Comparison of ENCODE assay signal across 8 cellular contexts in the genomic region with DNA sequence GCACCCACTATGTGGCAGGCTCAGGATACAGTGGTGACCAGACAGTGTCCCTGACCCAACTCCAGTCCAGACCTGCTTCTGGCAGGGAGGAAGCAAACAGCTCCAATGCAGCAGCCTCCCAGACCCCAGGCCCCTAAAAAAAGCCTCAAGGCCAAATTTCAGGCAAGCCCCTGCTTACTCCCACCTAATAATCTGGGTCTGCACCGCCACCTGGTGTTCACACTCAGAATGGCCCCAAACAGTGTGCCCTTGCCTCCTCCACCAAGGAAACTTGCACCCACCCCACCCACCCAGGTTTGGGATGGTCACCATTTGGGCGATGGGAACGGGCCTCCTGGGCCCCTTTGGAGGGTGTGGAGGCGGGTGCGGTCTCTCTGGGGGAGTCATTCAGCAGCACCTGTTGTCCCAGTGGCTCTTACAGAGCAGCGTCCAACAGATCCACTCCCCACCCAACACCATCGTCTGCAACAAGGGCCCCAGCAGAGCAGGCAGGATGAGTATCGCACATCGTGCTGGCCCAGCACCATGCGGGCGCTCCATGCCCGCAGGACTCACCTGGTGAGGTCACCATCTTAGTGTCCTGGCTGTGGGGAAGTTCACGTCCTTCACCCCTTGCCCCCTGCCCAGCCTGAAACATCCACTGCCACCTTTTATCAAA. TPM values are rescaled to one million over a fixed set of nuclear protein-coding genes. Genes with fewer than 3 reads are reported as not detected.
A peak's percentile ranks its signal among the peaks of the same experiment; 100 is the strongest.
DNase-seq lines count a peak whose midpoint lies in the region; ATAC-seq and TF ChIP-seq lines count a peak whose summit lies in the region.

No MANE protein-coding gene starts in this region.

- no peak overlapping the region for H3K4me3 Mint-ChIP-seq in chondrocyte (ENCODE audit: unreplicated experiment)

- H3K79me2 ChIP-seq in Loucy (ENCODE audit: insufficient read depth, low read length): no peaks in the 10 kb centered on the region

- H3K4me3 ChIP-seq in Loucy (ENCODE audit: low read length, poor library complexity, severe bottlenecking) (no peak overlapping the region), lung (no peak overlapping the region), suprapubic skin (no peak overlapping the region)

- no peaks in the 10 kb centered on the region for H3F3A ChIP-seq in Loucy (ENCODE audit: low read depth)

- no peaks in the 10 kb centered on the region for H3K9me2 ChIP-seq in Loucy (replicated peaks; ENCODE audit: low read depth, low read length)

- no peak overlapping the region for H2AFZ ChIP-seq in Loucy (ENCODE audit: low read length)

- DNase-seq in GM10266 (ENCODE audit: extremely low spot score) (peak; percentile 71), chondrocyte (ENCODE audit: low spot score) (no peak), lung (ENCODE audit: low spot score) (peak; percentile 62), HPDE6-E6E7 (ENCODE audit: extremely low spot score) (no peak), suprapubic skin (ENCODE audit: low spot score in 2 of 2) (no peak)
- peak; percentile 44 for DNase-seq in activated CD4-positive, alpha-beta T cell treated with anti-CD3 and anti-CD28 coated beads for 1 hour
- peak; percentile 32 to 34 for DNase-seq in stimulated activated CD8-positive, alpha-beta memory T cell treated with anti-CD3 and anti-CD28 coated beads, Interleukin-7, amount 100 ng/mL, for 4 hours (ENCODE audit: low read depth in 2 of 2)

- no peaks in the 10 kb centered on the region for H3K36me3 ChIP-seq in Loucy (ENCODE audit: insufficient read depth, low read length)
- H3K36me3 ChIP-seq in lung (ENCODE audit: control insufficient read depth in 2 of 2, insufficient read depth in 2 of 2, low read length in 2 of 2): no peaks in the 10 kb centered on the region
- H3K36me3 ChIP-seq in suprapubic skin: no peaks in the 10 kb centered on the region

- ATAC-seq in lung (ENCODE audit: insufficient read depth, low FRiP score): no peak

- no peak overlapping the region for H3K27ac Mint-ChIP-seq in chondrocyte (ENCODE audit: unreplicated experiment)

- no peak overlapping the region for H3K9ac ChIP-seq in Loucy (ENCODE audit: low read depth, low read length, poor library complexity, severe bottlenecking)

- H3K27ac ChIP-seq in lung (ENCODE audit: low read depth in 1 of 2, low read length in 1 of 2) (no peak overlapping the region), suprapubic skin (no peak overlapping the region)

- no peaks in the 10 kb centered on the region for H3K4me1 Mint-ChIP-seq in chondrocyte (ENCODE audit: low read depth)

- 48 to 60% methylated on average over 12 to 13 of the region's 13 CpGs for WGBS in lung, 2 donors
- 36% methylated on average over 6 of the region's 13 CpGs for WGBS in suprapubic skin

- H3K9me3 ChIP-seq in Loucy (ENCODE audit: insufficient read depth, low read depth, low read length) (no peaks in the 10 kb centered on the region), lung (ENCODE audit: control insufficient read depth in 2 of 2, insufficient read depth in 1 of 2, low read length in 1 of 2) (no peaks in the 10 kb centered on the region), suprapubic skin (no peaks in the 10 kb centered on the region)

- H4K20me1 ChIP-seq in Loucy (ENCODE audit: insufficient read depth, low read length, poor library complexity, severe bottlenecking): no peaks in the 10 kb centered on the region

- H3K4me2 ChIP-seq in Loucy (ENCODE audit: low read depth, low read length, poor library complexity, severe bottlenecking): no peak overlapping the region

- H3K4me1 ChIP-seq in Loucy (ENCODE audit: insufficient read depth, low read length, poor library complexity, severe bottlenecking) (no peaks in the 10 kb centered on the region), lung (ENCODE audit: control insufficient read depth in 2 of 2, insufficient read depth in 2 of 2, low read length in 2 of 2) (no peaks in the 10 kb centered on the region), suprapubic skin (no peaks in the 10 kb centered on the region)

- TF ChIP-seq EP300 in suprapubic skin (IDR thresholded peaks at IDR 0.05): no peak

- TF ChIP-seq POLR2A in suprapubic skin (IDR thresholded peaks at IDR 0.05): no peak

- H3K9me3 Mint-ChIP-seq in chondrocyte (ENCODE audit: low read depth): no peaks in the 10 kb centered on the region

- peaks cover 12% of the 10 kb centered on the region for H3K27me3 Mint-ChIP-seq in chondrocyte (ENCODE audit: low read depth)

- peak; percentile 82 for TF ChIP-seq CTCF in GM10266 (IDR thresholded peaks at IDR 0.05; ENCODE audit: control insufficient read depth, insufficient read depth, low read depth, missing control alignments)
- peak; percentile 56 for TF ChIP-seq CTCF in Loucy (conservative IDR thresholded peaks at IDR 0.05; ENCODE audit: low read length)
- peak; percentile 94 for TF ChIP-seq CTCF in chondrocyte (IDR thresholded peaks at IDR 0.05)
- TF ChIP-seq CTCF in lung (IDR thresholded peaks at IDR 0.05; ENCODE audit: control extremely low read depth, extremely low read depth): peak; percentile 43
- TF ChIP-seq CTCF in suprapubic skin (IDR thresholded peaks at IDR 0.05): peak in 1 of 2 donors; percentile 76

- H3K36me3 Mint-ChIP-seq in chondrocyte (ENCODE audit: low read depth): no peaks in the 10 kb centered on the region

- no peaks in the 10 kb centered on the region for H3K27me3 ChIP-seq in Loucy (ENCODE audit: insufficient read depth, low read length, poor library complexity, severe bottlenecking)
- H3K27me3 ChIP-seq in lung (ENCODE audit: control insufficient read depth, insufficient read depth): no peaks in the 10 kb centered on the region
- H3K27me3 ChIP-seq in suprapubic skin: no peaks in the 10 kb centered on the region

RNA-seq across cellular contexts. Expression of a gene that starts 17.3 kb away (rescaled TPM):
- 3.2 to 5.8 TPM (median 4.4 TPM) in 3 replicates for total RNA-seq in chondrocyte
- 1 to 10 TPM; 5.7 to 7.0 TPM for total RNA-seq in lung
- polyA plus RNA-seq in lung: 1 to 10 TPM; 2.7 to 3.2 TPM
- total RNA-seq in suprapubic skin: 1 to 10 TPM; 1.3 to 3.7 (median 2.2) TPM

RNA-seq across cellular contexts. Expression of a gene that starts 19.1 kb away (rescaled TPM):
- total RNA-seq in chondrocyte: 15.1 to 20.1 TPM (median 15.2 TPM) in 3 replicates
- 10 to 100 TPM; 17.3 to 28.0 TPM for total RNA-seq in lung
- polyA plus RNA-seq in lung: 10 to 100 TPM; 16.0 to 20.1 TPM
- 10 to 100 TPM in 1 of 4 donors, 1 to 10 TPM in 3; 3.8 to 10.6 (median 8.4) TPM for total RNA-seq in suprapubic skin

RNA-seq across cellular contexts. Expression of a gene that starts 46.8 kb away (rescaled TPM):
- total RNA-seq in chondrocyte (0.34 to 0.46 TPM (median 0.40 TPM) in 3 replicates), lung (100 to 1,000 TPM in 1 of 2 donors, 10 to 100 TPM in 1; 35.8 to 111 TPM), suprapubic skin (1 to 10 TPM; 1.4 to 5.6 (median 1.7) TPM)
- polyA plus RNA-seq in lung: 100 to 1,000 TPM in 1 of 2 donors, 10 to 100 TPM in 1; 28.2 to 102 TPM

Comparison
In these comparisons a context has a peak if more than half of its experiments do, and no peak if none do; other contexts are left out.
1. DNase-seq: peak in GM10266 (single experiment), activated CD4-positive, alpha-beta T cell treated with anti-CD3 and anti-CD28 coated beads for 1 hour (single experiment), lung (single experiment) and stimulated activated CD8-positive, alpha-beta memory T cell treated with anti-CD3 and anti-CD28 coated beads, Interleukin-7, amount 100 ng/mL, for 4 hours (2 of 2); none in chondrocyte (single experiment), HPDE6-E6E7 (single experiment) and suprapubic skin (0 of 2).
2. RNA of a gene that starts 46.8 kb away (total RNA-seq): 35.8 to 111 TPM in lung; 1.4 to 5.6 TPM in suprapubic skin and 0.34 to 0.46 TPM in chondrocyte; every median in the first group is over 4 times any median in the second.